ENCODE assay signal across 7 cellular contexts in the genomic region with DNA sequence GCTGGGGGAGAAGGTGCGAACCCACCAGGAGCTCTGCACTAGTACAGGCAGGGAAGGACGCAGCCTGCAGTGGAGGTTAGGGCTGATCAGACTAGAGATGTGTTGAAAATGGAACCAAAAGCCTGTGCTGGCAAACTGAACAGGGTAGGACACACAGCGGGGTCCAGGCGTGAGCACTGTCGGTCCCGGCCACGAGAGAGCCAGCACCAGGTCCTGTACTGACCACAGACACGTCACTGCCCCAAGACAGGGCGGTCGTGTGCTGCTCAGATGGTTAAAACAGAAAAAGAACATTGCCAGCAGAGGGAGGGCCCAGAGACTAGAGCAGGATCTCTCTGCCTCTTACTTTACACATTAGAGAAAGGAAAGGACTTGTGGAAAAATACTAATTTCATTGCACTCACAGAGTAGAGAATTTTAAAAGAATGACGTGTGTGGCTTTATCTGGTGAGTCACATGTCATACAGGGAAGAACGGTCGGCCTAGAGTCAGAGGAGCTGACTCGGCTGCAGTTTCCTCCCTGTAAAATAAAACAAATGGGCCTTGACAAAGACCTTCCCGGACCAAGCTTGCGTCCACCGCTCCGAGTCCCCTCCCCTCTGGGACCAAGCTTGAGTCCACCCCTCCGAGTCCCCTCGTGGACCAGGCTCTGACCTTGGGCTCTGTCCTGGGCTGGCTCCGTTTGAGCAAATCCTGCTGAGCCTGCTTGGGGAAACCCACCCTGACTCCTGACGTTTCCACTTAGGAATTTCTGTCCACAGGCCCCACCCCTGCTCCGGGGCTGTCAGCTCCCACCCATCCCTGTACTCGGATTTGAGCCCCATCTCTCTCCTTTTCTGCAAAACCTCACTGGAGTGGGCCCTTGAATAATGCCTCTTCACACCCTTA. TPM values are rescaled to one million over a fixed set of nuclear protein-coding genes. Genes with fewer than 3 reads are reported as not detected.
A peak's percentile ranks its signal among the peaks of the same experiment; 100 is the strongest.
DNase-seq lines count a peak whose midpoint lies in the region; ATAC-seq and TF ChIP-seq lines count a peak whose summit lies in the region.

No MANE protein-coding gene starts in this region.

- intact Hi-C loops in PC-9 (cut with micrococcal nuclease; ENCODE audit: unreplicated experiment), result loop anchor here (1.0 kb wide), 2 partner anchors 17 to 22 kb away; a partner anchor contains a TSS

- H3K36me3 ChIP-seq in GM23338 (ENCODE audit: insufficient read depth) (no peaks in the 10 kb centered on the region; the same call in 1 of the 2 replicates), PC-9 (ENCODE audit: low read depth) (no peaks in the 10 kb centered on the region), thymus (ENCODE audit: control insufficient read depth, insufficient read depth) (peaks cover 13% of the 10 kb centered on the region)

- CTCF ChIA-PET in PC-9 (lab: Charles Lee), result interaction anchor here (0.5 to 0.6 kb wide), 2 partner anchors 30 to 43 kb away, joined by 3 read pairs; no protein-coding TSS in a partner anchor

- H3K4me3 Mint-ChIP-seq in GM23338, result no peak overlapping the region

- H2AFZ ChIP-seq in GM23338 (no peak overlapping the region), PC-9 (peak overlapping the region; percentile 83)

- H3K9me3 ChIP-seq in PC-9 (ENCODE audit: insufficient read depth, low read depth), result no peaks in the 10 kb centered on the region; the same call in 1 of the 2 replicates
- H3K9me3 ChIP-seq in thymus (ENCODE audit: control insufficient read depth), result no peaks in the 10 kb centered on the region

- peaks cover 33% of the 10 kb centered on the region for H3K36me3 Mint-ChIP-seq in GM23338 (ENCODE audit: low read depth)

- H3K27ac ChIP-seq in GM23338 (ENCODE audit: low read depth) (0 out of 2 replicates have a peak overlapping the region, but pooled peaks have one; percentile 39), PC-9 (peak overlapping the region; percentile 88), thymus (ENCODE audit: low read depth) (peak overlapping the region; percentile 85)

- H3K9me2 ChIP-seq in GM23338 (ENCODE audit: insufficient read depth) (no peaks in the 10 kb centered on the region), PC-9 (ENCODE audit: insufficient read depth) (no peaks in the 10 kb centered on the region)

- no peak for TF ChIP-seq CTCF in GM23338 (conservative IDR thresholded peaks at IDR 0.05; ENCODE audit: low read depth in 2 of 2)
- TF ChIP-seq CTCF in PC-9 (conservative IDR thresholded peaks at IDR 0.05), result 0 out of 2 replicates have a peak, but pooled peaks have one; percentile 29

- DNase-seq in GM23338 (ENCODE audit: low spot score), result no peak
- DNase-seq in PC-9, result peak; percentile 76 to 93
- peak; percentile 79 for DNase-seq in dermis blood vessel endothelial cell
- peak; percentile 31 for DNase-seq in medulla oblongata (ENCODE audit: extremely low spot score)
- no peak for DNase-seq in SIG-M5 treated with dmso at 0.1 percent for 504 hours (lab: John Stamatoyannopoulos, UW; ENCODE audit: unreplicated experiment)
- DNase-seq in activated CD4-positive, alpha-beta T cell treated with anti-CD3 and anti-CD28 coated beads, Interleukin-2, amount 50 U/mL, for 1 hour, result no peak

- H3K4me2 ChIP-seq in GM23338, result no peak overlapping the region
- peak overlapping the region; percentile 85 for H3K4me2 ChIP-seq in PC-9

- H3K4me1 ChIP-seq in GM23338 (ENCODE audit: insufficient read depth) (no peaks in the 10 kb centered on the region), PC-9 (replicated peaks; ENCODE audit: insufficient read depth) (peaks cover 30% of the 10 kb centered on the region), thymus (ENCODE audit: control insufficient read depth, insufficient read depth, low read length) (no peaks in the 10 kb centered on the region)

- H3K27me3 Mint-ChIP-seq in GM23338 (ENCODE audit: insufficient read depth, low read depth, poor library complexity), result peaks cover 11% of the 10 kb centered on the region

- H4K20me1 ChIP-seq in GM23338 (replicated peaks; ENCODE audit: insufficient read depth) (no peaks in the 10 kb centered on the region; the same call in 1 of the 2 replicates), PC-9 (ENCODE audit: insufficient read depth) (no peaks in the 10 kb centered on the region)

- H3F3A ChIP-seq in GM23338 (replicated peaks; ENCODE audit: low read depth) (0 out of 2 replicates have a peak, but pooled peaks cover 8% of the 10 kb centered on the region), PC-9 (ENCODE audit: insufficient read depth, low read depth) (peaks cover 41% of the 10 kb centered on the region)

- H3K4me3 ChIP-seq in GM23338, result no peak overlapping the region
- peak overlapping the region; percentile 54 for H3K4me3 ChIP-seq in PC-9
- peak overlapping the region; percentile 30 for H3K4me3 ChIP-seq in thymus (ENCODE audit: low read length)

- TSS peak; percentile 89 for BruUV-seq in PC-9 (replicated peaks; lab: Mats Ljungman, UMichigan)

- H3K27me3 ChIP-seq in GM23338 (ENCODE audit: insufficient read depth), result no peaks in the 10 kb centered on the region
- no peaks in the 10 kb centered on the region for H3K27me3 ChIP-seq in PC-9 (ENCODE audit: insufficient read depth, low read depth)
- no peaks in the 10 kb centered on the region for H3K27me3 ChIP-seq in thymus (ENCODE audit: control insufficient read depth, insufficient read depth)

- WGBS in thymus, result 69% methylated on average over 24 of the region's 24 CpGs

- H3K79me2 ChIP-seq in GM23338 (replicated peaks; ENCODE audit: insufficient read depth) (no peaks in the 10 kb centered on the region), PC-9 (ENCODE audit: low read depth) (no peaks in the 10 kb centered on the region)

- ATAC-seq in GM23338, result peak; percentile 12; the same call in 2 of the 3 replicates

- POLR2A ChIA-PET in PC-9 (lab: Charles Lee; ENCODE audit: unreplicated experiment), result interaction anchor here (0.7 kb wide), 1 partner anchor 12 kb away, joined by 3 read pairs; no protein-coding TSS in a partner anchor

- H3K4me1 Mint-ChIP-seq in GM23338, result peaks cover 11% of the 10 kb centered on the region; the same call in 1 of the 3 replicates

- H3K9me3 Mint-ChIP-seq in GM23338, result peaks cover 3% of the 10 kb centered on the region; the same call in 1 of the 3 replicates

- H3K27ac Mint-ChIP-seq in GM23338, result peak overlapping the region; percentile 56

RNA-seq across cellular contexts. Expression of a gene that starts 16.7 kb away (rescaled TPM):
- total RNA-seq in GM23338 (2014; rRNA removed; shearing (Covaris generic)), result 16.3 and 17.3 TPM in 2 replicates
- polyA plus RNA-seq in GM23338 (2016; fragmentation: Nextera tagmentation; extraction: Ambion mirVana) (31.9 and 34.1 TPM in 2 replicates), thymus (50.0 TPM)
- total RNA-seq in PC-9 (2021) (54.5 and 72.2 TPM in 2 replicates), dermis blood vessel endothelial cell (50.9 and 68.4 TPM in 2 replicates)

RNA-seq across cellular contexts. Expression of a gene that starts 22.1 kb away (rescaled TPM):
- 33.2 and 42.0 TPM in 2 replicates for total RNA-seq in GM23338 (2014; rRNA removed; shearing (Covaris generic))
- polyA plus RNA-seq in GM23338 (2016; fragmentation: Nextera tagmentation; extraction: Ambion mirVana) (35.5 and 40.7 TPM in 2 replicates), thymus (12.4 TPM)
- total RNA-seq in PC-9 (2021) (28.4 and 31.0 TPM in 2 replicates), dermis blood vessel endothelial cell (23.5 and 30.9 TPM in 2 replicates)

RNA-seq across cellular contexts. Expression of a gene that starts 39.0 kb away (rescaled TPM):
- 2,575 and 2,742 TPM in 2 replicates for total RNA-seq in GM23338 (2014; rRNA removed; shearing (Covaris generic))
- 2,161 and 2,244 TPM in 2 replicates for polyA plus RNA-seq in GM23338 (2016; fragmentation: Nextera tagmentation; extraction: Ambion mirVana)
- total RNA-seq in PC-9 (2021), result 1,333 and 1,707 TPM in 2 replicates
- 926 and 1,911 TPM in 2 replicates for total RNA-seq in dermis blood vessel endothelial cell
- 4,140 TPM for polyA plus RNA-seq in thymus

RNA-seq across cellular contexts. Expression of a gene that starts 58.9 kb away (rescaled TPM):
- 0.43 and 1.3 TPM in 2 replicates for total RNA-seq in GM23338 (2014; rRNA removed; shearing (Covaris generic))
- polyA plus RNA-seq in GM23338 (2016; fragmentation: Nextera tagmentation; extraction: Ambion mirVana), result 1.5 and 1.8 TPM in 2 replicates
- total RNA-seq in PC-9 (2021), result 2.4 and 4.6 TPM in 2 replicates
- total RNA-seq in dermis blood vessel endothelial cell, result 0.79 and 0.85 TPM in 2 replicates
- polyA plus RNA-seq in thymus, result 9.2 TPM

Comparison
In these comparisons a context has a peak if more than half of its experiments do, and no peak if none do; other contexts are left out.
1. DNase-seq: peak in PC-9 (2 of 2), dermis blood vessel endothelial cell (single experiment) and medulla oblongata (single experiment); none in GM23338 (single experiment), SIG-M5 treated with dmso at 0.1 percent for 504 hours (single experiment) and activated CD4-positive, alpha-beta T cell treated with anti-CD3 and anti-CD28 coated beads, Interleukin-2, amount 50 U/mL, for 1 hour (single experiment).
2. Peak in every context shown above with its lines, with median percentiles within 50 percentile points of each other: H3K27ac ChIP-seq.